8 cellular contexts compared by ENCODE assay signal in genomic region chr1:234214129-234214910, GRCh38.
DNase-seq lines count a peak whose midpoint lies in the region; ATAC-seq and TF ChIP-seq lines count a peak whose summit lies in the region.

No MANE protein-coding gene starts in this region.

- H3K4me3 ChIP-seq in DND-41 (ENCODE audit: low read depth in 1 of 2, low read length in 2 of 2) (peak overlapping the region; percentile 54 to 73), GM23338 (peak overlapping the region; percentile 85), ascending aorta (peak overlapping the region; percentile 51 to 57)

- intact Hi-C loops in ascending aorta (cut with DNase I): no loop called here

- H3K4me1 Mint-ChIP-seq in GM23338 (peaks cover 16% of the 10 kb centered on the region), immature natural killer cell (peaks cover 0 to 8% of the 10 kb centered on the region in 2 donors)

- peak overlapping the region; percentile 89 for H3K4me2 ChIP-seq in DND-41 (ENCODE audit: insufficient read depth, low read length)
- H3K4me2 ChIP-seq in GM23338: peak overlapping the region; percentile 95

- peaks cover 10% of the 10 kb centered on the region for H3K36me3 Mint-ChIP-seq in GM23338 (ENCODE audit: low read depth)
- no peaks in the 10 kb centered on the region for H3K36me3 Mint-ChIP-seq in immature natural killer cell

- peaks cover 7% of the 10 kb centered on the region for H3K27me3 ChIP-seq in DND-41 (ENCODE audit: insufficient read depth, low read length, poor library complexity)
- peaks cover 9% of the 10 kb centered on the region for H3K27me3 ChIP-seq in GM23338 (ENCODE audit: insufficient read depth)
- H3K27me3 ChIP-seq in ascending aorta: no peaks in the 10 kb centered on the region

- TF ChIP-seq CTCF in DND-41 (IDR thresholded peaks at IDR 0.05; ENCODE audit: borderline replicate concordance, extremely low read depth, low read length, poor library complexity, severe bottlenecking) (peak; percentile 34), GM23338 (conservative IDR thresholded peaks at IDR 0.05; ENCODE audit: low read depth in 2 of 2) (0 out of 4 replicates have a peak, but pooled peaks of 1 of the 2 experiments have one; percentile 3), ascending aorta (IDR thresholded peaks at IDR 0.05) (no peak)

- H4K20me1 ChIP-seq in DND-41 (ENCODE audit: insufficient read depth, low read length) (no peaks in the 10 kb centered on the region), GM23338 (replicated peaks; ENCODE audit: insufficient read depth) (no peaks in the 10 kb centered on the region)

- no peaks in the 10 kb centered on the region for H3K9me2 ChIP-seq in GM23338 (ENCODE audit: insufficient read depth)

- DNase-seq in DND-41 (peak; percentile 75), GM23338 (ENCODE audit: low spot score) (peak; percentile 74), NOMO-1 (lab: John Stamatoyannopoulos, UW; ENCODE audit: unreplicated experiment in 2 of 2) (peak; percentile 80 to 85), ascending aorta (ENCODE audit: low spot score in 2 of 2) (no peak), immature natural killer cell (no peak), DMS153 treated with DMSO at 0.1 percent for 48 hours (lab: John Stamatoyannopoulos, UW; ENCODE audit: unreplicated experiment) (no peak), HT-29 (ENCODE audit: low spot score) (no peak)
- DNase-seq in stimulated activated CD4-positive, alpha-beta T cell treated with anti-CD3 and anti-CD28 coated beads, Interleukin-15, amount 100 ng/mL, for 1 hour (ENCODE audit: low read depth in 1 of 2, low spot score in 1 of 2): peak; percentile 8 to 24

- H3K9me3 Mint-ChIP-seq in GM23338 (peaks cover 23% of the 10 kb centered on the region), immature natural killer cell (no peaks in the 10 kb centered on the region)

- peak overlapping the region; percentile 82 for H3K4me3 Mint-ChIP-seq in GM23338
- H3K4me3 Mint-ChIP-seq in immature natural killer cell: peak overlapping the region in 4 of 5 donors; percentile 36 to 61 (median 48)

- H3K27ac Mint-ChIP-seq in GM23338: no peak overlapping the region
- no peak overlapping the region for H3K27ac Mint-ChIP-seq in immature natural killer cell

- ATAC-seq in DND-41 (ENCODE audit: insufficient read depth, low read depth): peak; percentile 64
- ATAC-seq in GM23338: peak; percentile 64

- H3K9me3 ChIP-seq in DND-41 (ENCODE audit: insufficient read depth, low read length, severe bottlenecking): peaks cover 3% of the 10 kb centered on the region
- H3K9me3 ChIP-seq in ascending aorta: no peaks in the 10 kb centered on the region

- H3K27me3 Mint-ChIP-seq in GM23338 (ENCODE audit: insufficient read depth, low read depth, poor library complexity) (peaks cover 18% of the 10 kb centered on the region), immature natural killer cell (ENCODE audit: low read depth in 3 of 3) (peaks cover 10 to 19% (median 11%) of the 10 kb centered on the region in 3 donors)

- H2AFZ ChIP-seq in DND-41 (ENCODE audit: low read depth, low read length) (peak overlapping the region; percentile 78), GM23338 (peak overlapping the region; percentile 98)

- peak overlapping the region; percentile 81 for H3K9ac ChIP-seq in DND-41 (ENCODE audit: low read depth, low read length)

- peaks cover 60% of the 10 kb centered on the region for H3K4me1 ChIP-seq in DND-41 (ENCODE audit: insufficient read depth, low read length)
- H3K4me1 ChIP-seq in GM23338 (ENCODE audit: insufficient read depth): peaks cover 9% of the 10 kb centered on the region; the same call in 1 of the 2 replicates
- peaks cover 0 to 4% of the 10 kb centered on the region in 2 donors for H3K4me1 ChIP-seq in ascending aorta

- no peaks in the 10 kb centered on the region for H3F3A ChIP-seq in GM23338 (replicated peaks; ENCODE audit: low read depth)

- H3K27ac ChIP-seq in DND-41 (ENCODE audit: low read length): peak overlapping the region; percentile 60
- H3K27ac ChIP-seq in GM23338 (ENCODE audit: low read depth): no peak overlapping the region
- no peak overlapping the region for H3K27ac ChIP-seq in ascending aorta

- H3K79me2 ChIP-seq in DND-41 (ENCODE audit: insufficient read depth, low read length) (peaks cover 38% of the 10 kb centered on the region), GM23338 (replicated peaks; ENCODE audit: insufficient read depth) (no peaks in the 10 kb centered on the region)

- H3K36me3 ChIP-seq in DND-41 (ENCODE audit: insufficient read depth, low read length): peaks cover 4% of the 10 kb centered on the region; the same call in 1 of the 2 replicates
- no peaks in the 10 kb centered on the region; the same call in 1 of the 2 replicates for H3K36me3 ChIP-seq in GM23338 (ENCODE audit: insufficient read depth)
- no peaks in the 10 kb centered on the region for H3K36me3 ChIP-seq in ascending aorta

TF ChIP-seq in GM23338, 12 proteins besides CTCF, POLR2A, EP300 and RAD21:
- TF ChIP-seq CREB1 (CRISPR knock-in tag; IDR thresholded peaks at IDR 0.05; ENCODE audit: low read depth) (peak; percentile 46; the same call in 1 of the 2 replicates), POLR2AphosphoS5 (IDR thresholded peaks at IDR 0.05; ENCODE audit: low read depth) (no peak)
TF ChIP-seq in GM23338: peak in this region for 1.

Comparison
In these comparisons a context has a peak if more than half of its experiments do, and no peak if none do; other contexts are left out.
1. DNase-seq: peak in DND-41 (single experiment), GM23338 (single experiment), NOMO-1 (2 of 2) and stimulated activated CD4-positive, alpha-beta T cell treated with anti-CD3 and anti-CD28 coated beads, Interleukin-15, amount 100 ng/mL, for 1 hour (2 of 2); none in ascending aorta (0 of 2), immature natural killer cell (0 of 3), DMS153 treated with DMSO at 0.1 percent for 48 hours (single experiment) and HT-29 (single experiment).
2. Peak in every context shown above with its lines, with median percentiles within 50 percentile points of each other: H3K4me3 ChIP-seq.